ENCODE assay signal across 25 cellular contexts in genomic region chr1:91073299-91073698, GRCh38.
"Had no signal": no experiment of that assay in that cellular context is flagged by ENCODE, and none has a peak within 500 bp of the region (broad histone marks: within the 10 kb centered on the region; RNA-seq: fewer than 3 reads in every experiment).

No MANE protein-coding gene starts in this region.

- H3K4me3 Mint-ChIP-seq: activated CD4-positive, alpha-beta memory T cell treated with anti-CD3 and anti-CD28 coated beads, Interleukin-2, amount 10 ng/mL, durations not matched to agents 7 days and 5 days; activated CD4-positive, alpha-beta T cell treated with anti-CD3 and anti-CD28 coated beads, Interleukin-2, amount 10 ng/mL, durations not matched to agents 7 days and 5 days; activated naive CD8-positive, alpha-beta T cell; activated T-cell treated with anti-CD3 and anti-CD28 coated beads, Interleukin-2, amount 50 U/mL, for 24 hours; activated T-cell treated with anti-CD3 and anti-CD28 coated beads, Interleukin-2, amount 50 U/mL, for 72 hours; effector memory CD8-positive, alpha-beta T cell; WTC11 had no signal

- H3K4me1 ChIP-seq: foreskin keratinocyte, gastrocnemius medialis had no signal

- H3K27ac Mint-ChIP-seq: activated CD4-positive, alpha-beta memory T cell treated with anti-CD3 and anti-CD28 coated beads, Interleukin-2, amount 10 ng/mL, durations not matched to agents 7 days and 5 days; activated CD4-positive, alpha-beta T cell treated with anti-CD3 and anti-CD28 coated beads, Interleukin-2, amount 10 ng/mL, durations not matched to agents 7 days and 5 days; activated naive CD8-positive, alpha-beta T cell; activated T-cell treated with anti-CD3 and anti-CD28 coated beads, Interleukin-2, amount 50 U/mL, for 24 hours; activated T-cell treated with anti-CD3 and anti-CD28 coated beads, Interleukin-2, amount 50 U/mL, for 72 hours; effector memory CD8-positive, alpha-beta T cell; WTC11 had no signal

- H3K27me3 Mint-ChIP-seq: activated CD4-positive, alpha-beta memory T cell treated with anti-CD3 and anti-CD28 coated beads, Interleukin-2, amount 10 ng/mL, durations not matched to agents 7 days and 5 days; activated CD4-positive, alpha-beta T cell treated with anti-CD3 and anti-CD28 coated beads, Interleukin-2, amount 10 ng/mL, durations not matched to agents 7 days and 5 days; activated T-cell treated with anti-CD3 and anti-CD28 coated beads, Interleukin-2, amount 50 U/mL, for 24 hours had no signal

- H3K4me1 Mint-ChIP-seq: activated CD4-positive, alpha-beta memory T cell treated with anti-CD3 and anti-CD28 coated beads, Interleukin-2, amount 10 ng/mL, durations not matched to agents 7 days and 5 days; activated CD4-positive, alpha-beta T cell treated with anti-CD3 and anti-CD28 coated beads, Interleukin-2, amount 10 ng/mL, durations not matched to agents 7 days and 5 days had no signal

- H3K9me3 ChIP-seq: esophagus muscularis mucosa, gastrocnemius medialis had no signal

- H3K27me3 ChIP-seq: brain microvascular endothelial cell, esophagus muscularis mucosa, foreskin keratinocyte, gastrocnemius medialis had no signal

- ATAC-seq: activated T-cell treated with anti-CD3 and anti-CD28 coated beads, Interleukin-2, amount 50 U/mL, for 72 hours; effector memory CD8-positive, alpha-beta T cell; foreskin keratinocyte; gastrocnemius medialis; WTC11 had no signal

- H3K27ac ChIP-seq: brain microvascular endothelial cell, esophagus muscularis mucosa, foreskin keratinocyte, gastrocnemius medialis had no signal

- H3K36me3 ChIP-seq: brain microvascular endothelial cell, esophagus muscularis mucosa, gastrocnemius medialis had no signal

- H3K4me3 ChIP-seq: esophagus muscularis mucosa, gastrocnemius medialis had no signal

- H3K36me3 Mint-ChIP-seq: WTC11 had no signal

- DNase-seq: activated CD4-positive, alpha-beta memory T cell treated with anti-CD3 and anti-CD28 coated beads, Interleukin-2, amount 10 ng/mL, durations not matched to agents 7 days and 5 days; activated CD4-positive, alpha-beta T cell treated with anti-CD3 and anti-CD28 coated beads for 1 hour; activated CD4-positive, alpha-beta T cell treated with anti-CD3 and anti-CD28 coated beads for 4 hours; activated CD4-positive, alpha-beta T cell treated with anti-CD3 and anti-CD28 coated beads, Interleukin-2, amount 10 ng/mL, durations not matched to agents 7 days and 5 days; activated CD4-positive, alpha-beta T cell treated with anti-CD3 and anti-CD28 coated beads, Interleukin-2, amount 50 U/mL, for 4 hours; activated CD8-positive, alpha-beta memory T cell treated with anti-CD3 and anti-CD28 coated beads, Interleukin-2, amount 50 U/mL, for 48 hours; activated gamma-delta T cell; activated naive CD4-positive, alpha-beta T cell; activated naive CD4-positive, alpha-beta T cell treated with anti-CD3 and anti-CD28 coated beads, Interleukin-2, amount 50 U/mL, for 16 hours; activated T-cell treated with anti-CD3 and anti-CD28 coated beads for 4 hours; activated T-cell treated with anti-CD3 and anti-CD28 coated beads, Interleukin-2, amount 50 U/mL, for 24 hours; activated T-cell treated with anti-CD3 and anti-CD28 coated beads, Interleukin-2, amount 50 U/mL, for 72 hours; amniotic stem cell; anterior cingulate cortex; brain microvascular endothelial cell; caudate nucleus; effector memory CD8-positive, alpha-beta T cell; erythroblast; foreskin keratinocyte; gastrocnemius medialis; glutamatergic neuron; T-helper 2 cell had no signal

- H3K9me3 Mint-ChIP-seq: activated CD4-positive, alpha-beta memory T cell treated with anti-CD3 and anti-CD28 coated beads, Interleukin-2, amount 10 ng/mL, durations not matched to agents 7 days and 5 days; activated CD4-positive, alpha-beta T cell treated with anti-CD3 and anti-CD28 coated beads, Interleukin-2, amount 10 ng/mL, durations not matched to agents 7 days and 5 days; activated T-cell treated with anti-CD3 and anti-CD28 coated beads, Interleukin-2, amount 50 U/mL, for 24 hours; effector memory CD8-positive, alpha-beta T cell; WTC11 had no signal
